Comparison of ENCODE assay signal across 1 cellular context in the genomic region with DNA sequence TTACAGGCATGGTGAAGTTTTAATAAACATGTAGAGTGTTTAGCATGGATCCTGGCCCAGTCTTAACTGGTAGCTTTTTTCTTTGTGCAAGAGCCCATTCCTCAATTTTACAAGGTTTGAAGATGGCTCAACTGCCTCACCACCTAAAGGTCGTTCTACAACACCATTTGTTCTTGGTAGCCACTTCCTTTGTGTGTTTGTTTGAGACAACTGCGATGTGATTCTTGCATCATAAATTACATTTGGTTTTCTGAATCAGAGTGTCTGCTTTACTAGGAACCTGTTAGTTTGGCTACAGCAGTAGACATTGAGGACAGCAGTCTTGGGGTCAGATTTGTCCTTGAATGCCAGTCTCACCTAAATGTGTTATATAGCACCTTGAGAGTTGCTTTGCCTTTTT.
TF ChIP-seq lines count a peak whose summit lies in the region.

No MANE protein-coding gene starts in this region.

TF ChIP-seq in HCT116, 20 proteins besides CTCF, POLR2A, EP300 and RAD21:
- TF ChIP-seq POLR2AphosphoS5 (IDR thresholded peaks at IDR 0.05; ENCODE audit: low read depth, low read length) (no peak), TCF7L2 (IDR thresholded peaks at IDR 0.05; ENCODE audit: borderline replicate concordance, extremely low read depth, insufficient read depth, insufficient read length) (no peak), ZFX (IDR thresholded peaks at IDR 0.05) (no peak), ELF1 (IDR thresholded peaks at IDR 0.05; ENCODE audit: borderline replicate concordance, low read depth) (no peak), SP1 (IDR thresholded peaks at IDR 0.05; ENCODE audit: low read depth) (no peak), ZBTB33 (IDR thresholded peaks at IDR 0.05; ENCODE audit: extremely low read depth, insufficient replicate concordance, low read length) (no peak), YY1 (IDR thresholded peaks at IDR 0.05; ENCODE audit: extremely low read depth, insufficient replicate concordance, low read depth, low read length) (no peak), EZH2phosphoT487 (IDR thresholded peaks at IDR 0.05; ENCODE audit: borderline replicate concordance) (no peak), FOSL1 (IDR thresholded peaks at IDR 0.05; ENCODE audit: low read depth) (no peak), EZH2 (IDR thresholded peaks at IDR 0.05) (no peak), CBX3 (IDR thresholded peaks at IDR 0.05; ENCODE audit: low read depth) (no peak), SIN3A (IDR thresholded peaks at IDR 0.05; ENCODE audit: low read depth) (no peak), SRF (IDR thresholded peaks at IDR 0.05; ENCODE audit: low read depth) (no peak), ZNF274 (IDR thresholded peaks at IDR 0.05; ENCODE audit: low read depth, low read length) (no peak), EGR1 (IDR thresholded peaks at IDR 0.05; ENCODE audit: low read depth) (no peak), CEBPB (IDR thresholded peaks at IDR 0.05; ENCODE audit: low read depth) (no peak)
- TF ChIP-seq, protein P1, sequence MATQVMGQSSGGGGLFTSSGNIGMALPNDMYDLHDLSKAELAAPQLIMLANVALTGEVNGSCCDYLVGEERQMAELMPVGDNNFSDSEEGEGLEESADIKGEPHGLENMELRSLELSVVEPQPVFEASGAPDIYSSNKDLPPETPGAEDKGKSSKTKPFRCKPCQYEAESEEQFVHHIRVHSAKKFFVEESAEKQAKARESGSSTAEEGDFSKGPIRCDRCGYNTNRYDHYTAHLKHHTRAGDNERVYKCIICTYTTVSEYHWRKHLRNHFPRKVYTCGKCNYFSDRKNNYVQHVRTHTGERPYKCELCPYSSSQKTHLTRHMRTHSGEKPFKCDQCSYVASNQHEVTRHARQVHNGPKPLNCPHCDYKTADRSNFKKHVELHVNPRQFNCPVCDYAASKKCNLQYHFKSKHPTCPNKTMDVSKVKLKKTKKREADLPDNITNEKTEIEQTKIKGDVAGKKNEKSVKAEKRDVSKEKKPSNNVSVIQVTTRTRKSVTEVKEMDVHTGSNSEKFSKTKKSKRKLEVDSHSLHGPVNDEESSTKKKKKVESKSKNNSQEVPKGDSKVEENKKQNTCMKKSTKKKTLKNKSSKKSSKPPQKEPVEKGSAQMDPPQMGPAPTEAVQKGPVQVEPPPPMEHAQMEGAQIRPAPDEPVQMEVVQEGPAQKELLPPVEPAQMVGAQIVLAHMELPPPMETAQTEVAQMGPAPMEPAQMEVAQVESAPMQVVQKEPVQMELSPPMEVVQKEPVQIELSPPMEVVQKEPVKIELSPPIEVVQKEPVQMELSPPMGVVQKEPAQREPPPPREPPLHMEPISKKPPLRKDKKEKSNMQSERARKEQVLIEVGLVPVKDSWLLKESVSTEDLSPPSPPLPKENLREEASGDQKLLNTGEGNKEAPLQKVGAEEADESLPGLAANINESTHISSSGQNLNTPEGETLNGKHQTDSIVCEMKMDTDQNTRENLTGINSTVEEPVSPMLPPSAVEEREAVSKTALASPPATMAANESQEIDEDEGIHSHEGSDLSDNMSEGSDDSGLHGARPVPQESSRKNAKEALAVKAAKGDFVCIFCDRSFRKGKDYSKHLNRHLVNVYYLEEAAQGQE (IDR thresholded peaks at IDR 0.05; ENCODE audit: low read depth) = no peak
- TF ChIP-seq, protein P2, sequence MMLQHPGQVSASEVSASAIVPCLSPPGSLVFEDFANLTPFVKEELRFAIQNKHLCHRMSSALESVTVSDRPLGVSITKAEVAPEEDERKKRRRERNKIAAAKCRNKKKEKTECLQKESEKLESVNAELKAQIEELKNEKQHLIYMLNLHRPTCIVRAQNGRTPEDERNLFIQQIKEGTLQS (IDR thresholded peaks at IDR 0.05) = no peak
- TF ChIP-seq, protein P3, sequence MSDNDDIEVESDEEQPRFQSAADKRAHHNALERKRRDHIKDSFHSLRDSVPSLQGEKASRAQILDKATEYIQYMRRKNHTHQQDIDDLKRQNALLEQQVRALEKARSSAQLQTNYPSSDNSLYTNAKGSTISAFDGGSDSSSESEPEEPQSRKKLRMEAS (IDR thresholded peaks at IDR 0.05) = no peak
TF ChIP-seq in HCT116: peak in this region for 0.
